In the genomic region with DNA sequence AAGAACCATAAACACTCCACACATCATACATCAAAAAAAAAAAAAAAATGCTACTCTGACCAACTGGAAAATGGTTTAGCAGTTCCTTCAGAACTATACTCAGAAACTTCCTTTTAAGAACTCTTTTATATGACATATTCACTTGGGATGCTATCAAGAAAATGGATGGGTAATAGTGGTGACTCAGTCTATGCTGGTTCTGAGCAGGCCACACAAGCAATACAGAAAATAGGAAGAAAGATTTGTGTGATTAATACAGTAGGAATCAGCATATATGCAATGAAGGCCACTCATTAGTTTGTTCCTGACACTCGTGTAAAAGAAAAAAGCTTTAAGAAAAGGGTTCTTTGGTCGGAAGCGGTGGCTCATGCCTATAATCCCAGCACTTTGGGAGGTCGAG, we compare ENCODE assay signal across 23 cellular contexts.
DNase-seq lines count a peak whose midpoint lies in the region; ATAC-seq, FAIRE-seq and TF ChIP-seq lines count a peak whose summit lies in the region.
"Had no signal": no experiment of that assay in that cellular context is flagged by ENCODE, and none has a peak within 500 bp of the region (broad histone marks: within the 10 kb centered on the region; RNA-seq: fewer than 3 reads in every experiment).

No MANE protein-coding gene starts in this region.

- H3F3A ChIP-seq in GM23248 (ENCODE audit: insufficient read depth), result peaks cover 33% of the 10 kb centered on the region

- H3K27ac ChIP-seq in GM23248 (peak overlapping the region; percentile 48), fibroblast of lung (ENCODE audit: insufficient read depth, low read length) (no peak overlapping the region)
- H3K27ac ChIP-seq: ascending aorta, colonic mucosa, parathyroid adenoma, suprapubic skin had no signal

- H3K9me3 ChIP-seq in GM23248 (ENCODE audit: low read depth) (no peaks in the 10 kb centered on the region), adipocyte (ENCODE audit: control insufficient read depth, low read length) (no peaks in the 10 kb centered on the region), fibroblast of lung (ENCODE audit: control insufficient read depth, insufficient read depth, low read depth, low read length) (no peaks in the 10 kb centered on the region)
- H3K9me3 ChIP-seq: ascending aorta, colonic mucosa, suprapubic skin had no signal

- H3K4me2 ChIP-seq in GM23248 (ENCODE audit: unreplicated experiment), result peak overlapping the region; percentile 6
- H3K4me2 ChIP-seq in fibroblast of lung (ENCODE audit: extremely low read depth, insufficient read depth, low read length), result no peak overlapping the region

- ATAC-seq in HG03139 (IDR thresholded peaks at IDR 0.05; ENCODE audit: unreplicated experiment), result no peak
- ATAC-seq: left cardiac atrium, sciatic nerve had no signal

- H3K9ac ChIP-seq in GM23248 (no peak overlapping the region), adipocyte (ENCODE audit: low read length) (no peak overlapping the region), fibroblast of lung (ENCODE audit: insufficient read depth, low read length) (no peak overlapping the region)
- H3K9ac ChIP-seq: parathyroid adenoma had no signal

- FAIRE-seq in RCC 7860 (lab: Jason Lieb, UNC), result no peak
- FAIRE-seq: A204.1 had no signal

- no peaks in the 10 kb centered on the region for H3K79me2 ChIP-seq in GM23248 (ENCODE audit: insufficient read depth)
- H3K79me2 ChIP-seq in fibroblast of lung (ENCODE audit: control insufficient read depth, insufficient read depth, low read length), result no peaks in the 10 kb centered on the region
- H3K79me2 ChIP-seq: parathyroid adenoma had no signal

- H3K4me3 ChIP-seq in AG04449 (ENCODE audit: low read depth, low read length) (no peak overlapping the region), GM23248 (no peak overlapping the region), adipocyte (ENCODE audit: low read length) (no peak overlapping the region), fibroblast of lung (replicated peaks in 1 of 4; ENCODE audit: control extremely low read depth in 1 of 4, insufficient read depth in 1 of 4, low read depth in 3 of 4, low read length in 4 of 4) (no peak overlapping the region)
- H3K4me3 ChIP-seq: ascending aorta, colonic mucosa, suprapubic skin had no signal

- in situ Hi-C loops in GM23248 (cut with MboI), result no loop called here

- H3K9me2 ChIP-seq in GM23248 (ENCODE audit: insufficient read depth), result no peaks in the 10 kb centered on the region

- WGBS in GM23248 (ENCODE audit: low coverage in 1 of 2, low lambda C conversion rate in 2 of 2, missing lambda C conversion rate in 2 of 2), 2 experiments, result 57 to 60% methylated on average over 4 of the region's 4 CpGs

- H3K36me3 ChIP-seq in GM23248 (ENCODE audit: low read depth) (no peaks in the 10 kb centered on the region), adipocyte (ENCODE audit: control insufficient read depth, insufficient read depth, low read length, severe bottlenecking) (no peaks in the 10 kb centered on the region), fibroblast of lung (ENCODE audit: control insufficient read depth, insufficient read depth, low read length) (no peaks in the 10 kb centered on the region)
- H3K36me3 ChIP-seq: ascending aorta, colonic mucosa, suprapubic skin had no signal

- H2AFZ ChIP-seq in GM23248 (no peak overlapping the region), fibroblast of lung (ENCODE audit: low read length) (no peak overlapping the region)
- H2AFZ ChIP-seq: parathyroid adenoma had no signal

- POLR2A ChIA-PET in AG04449 (lab: Yijun Ruan, JAX), result no interaction called here

- CTCF ChIA-PET in AG04449 (lab: Yijun Ruan, JAX), result no interaction called here

- TF ChIP-seq CTCF in AG04449 (IDR thresholded peaks at IDR 0.05; ENCODE audit: insufficient read depth, low read length, missing control alignments), result no peak
- no peak for TF ChIP-seq CTCF in fibroblast of lung (conservative IDR thresholded peaks at IDR 0.05 in 1 of 2, IDR thresholded peaks at IDR 0.05 in 1 of 2; ENCODE audit: low read depth in 1 of 2, low read length in 2 of 2)

- no peaks in the 10 kb centered on the region for H3K27me3 ChIP-seq in GM23248 (replicated peaks; ENCODE audit: insufficient read depth)
- H3K27me3 ChIP-seq in adipocyte (replicated peaks; ENCODE audit: control insufficient read depth, insufficient read depth, low read length), result no peaks in the 10 kb centered on the region
- H3K27me3 ChIP-seq in fibroblast of lung (ENCODE audit: control insufficient read depth, insufficient read depth, low read length), result no peaks in the 10 kb centered on the region
- H3K27me3 ChIP-seq: ascending aorta, colonic mucosa, suprapubic skin had no signal

- DNase-seq in AG04449 (ENCODE audit: low read depth, low spot score) (peak; percentile 59), GM23248 (peak; percentile 87), adipocyte (ENCODE audit: low read depth) (peak; percentile 13), fibroblast of lung (ENCODE audit: low read depth in 2 of 2) (peak; percentile 85 to 95), NCI-H748 treated with DMSO at 0.1 percent for 48 hours (lab: John Stamatoyannopoulos, UW) (no peak), RCC 7860 (ENCODE audit: low spot score) (no peak), MV-4-11 (lab: John Stamatoyannopoulos, UW) (no peak)
- DNase-seq: activated CD4-positive, alpha-beta T cell treated with anti-CD3 and anti-CD28 coated beads for 1 hour; activated naive CD4-positive, alpha-beta T cell treated with anti-CD3 and anti-CD28 coated beads for 36 hours; activated T-cell treated with anti-CD3 and anti-CD28 coated beads, Interleukin-2, amount 50 U/mL, for 48 hours; CD4-positive, alpha-beta memory T cell; colonic mucosa; GOT3; left cardiac atrium; NCI-H1092; NCI-H2081; NCI-H510A had no signal

- peaks cover 35% of the 10 kb centered on the region for H3K4me1 ChIP-seq in GM23248 (ENCODE audit: insufficient read depth)
- H3K4me1 ChIP-seq in adipocyte (ENCODE audit: control insufficient read depth, insufficient read depth, low read length), result peaks cover 18% of the 10 kb centered on the region
- peaks cover 3% of the 10 kb centered on the region for H3K4me1 ChIP-seq in fibroblast of lung (ENCODE audit: control insufficient read depth, extremely low read depth, insufficient read depth, low read length)
- H3K4me1 ChIP-seq: ascending aorta, colonic mucosa, parathyroid adenoma had no signal

- H4K20me1 ChIP-seq in GM23248 (ENCODE audit: insufficient read depth), result no peaks in the 10 kb centered on the region
- H4K20me1 ChIP-seq in fibroblast of lung (ENCODE audit: control insufficient read depth, extremely low read depth, insufficient read depth, low read length), result no peaks in the 10 kb centered on the region

Comparison
In these comparisons a context has a peak if more than half of its experiments do, and no peak if none do; other contexts are left out.
1. DNase-seq: peak in AG04449 (single experiment), GM23248 (single experiment), adipocyte (single experiment) and fibroblast of lung (2 of 2); none in NCI-H748 treated with DMSO at 0.1 percent for 48 hours (single experiment), RCC 7860 (single experiment) and MV-4-11 (single experiment).